Comparison of ENCODE assay signal across 8 cellular contexts in genomic region chr1:1889847-1890505, GRCh38. TPM values are rescaled to one million over a fixed set of nuclear protein-coding genes. Genes with fewer than 3 reads are reported as not detected.
A peak's percentile ranks its signal among the peaks of the same experiment; 100 is the strongest.
DNase-seq lines count a peak whose midpoint lies in the region; ATAC-seq lines count a peak whose summit lies in the region.

No MANE protein-coding gene starts in this region.

- no peaks in the 10 kb centered on the region for H3K9me3 ChIP-seq in KOPT-K1 (ENCODE audit: insufficient read depth, low read length, poor library complexity, severe bottlenecking)

- no peaks in the 10 kb centered on the region; the same call in 1 of the 2 replicates for H3K36me3 ChIP-seq in KOPT-K1 (ENCODE audit: insufficient read depth, low read length)
- no peaks in the 10 kb centered on the region for H3K36me3 ChIP-seq in mesendoderm (ENCODE audit: control insufficient read depth, insufficient read depth, low read length)

- peak; percentile 60 for DNase-seq in Daoy (ENCODE audit: low read depth)
- peak; percentile 22 for DNase-seq in effector CD8-positive, alpha-beta T cell (lab: John Stamatoyannopoulos, UW)
- DNase-seq in mesendoderm: peak; percentile 55
- peak; percentile 65 for DNase-seq in stimulated activated naive CD8-positive, alpha-beta T cell treated with anti-CD3 and anti-CD28 coated beads, Interleukin-15, Interleukin-2, amounts not matched to agents 100 U/mL and 50 U/mL, for 24 hours
- no peak for DNase-seq in ecto neural progenitor cell (ENCODE audit: low spot score)

- peak overlapping the region; percentile 94 for H3K56ac ChIP-seq in mesendoderm (ENCODE audit: low read length)

- no peak overlapping the region for H4K5ac ChIP-seq in mesendoderm (ENCODE audit: low read length)

- no peak overlapping the region for H3K4me2 ChIP-seq in mesendoderm (ENCODE audit: low read length)

- H3K18ac ChIP-seq in mesendoderm (ENCODE audit: low read length): peak overlapping the region; percentile 99

- H3K27me3 ChIP-seq in mesendoderm (ENCODE audit: insufficient read depth, low read length, poor library complexity): no peaks in the 10 kb centered on the region

- peak overlapping the region; percentile 68 for H2BK120ac ChIP-seq in mesendoderm (ENCODE audit: low read depth, low read length)

- H2BK15ac ChIP-seq in mesendoderm (replicated peaks; ENCODE audit: low read depth): no peak overlapping the region

- H4K8ac ChIP-seq in mesendoderm (ENCODE audit: low read depth, low read length): peak overlapping the region; percentile 95

- no peak overlapping the region for H2AK5ac ChIP-seq in mesendoderm (ENCODE audit: low read length)

- WGBS in mesendoderm (ENCODE audit: extremely low coverage, insufficient coverage, low lambda C conversion rate): no CpG with 5 or more reads among the region's 88 CpGs

- H2BK5ac ChIP-seq in mesendoderm (ENCODE audit: low read length): peak overlapping the region; percentile 55

- H3K9ac ChIP-seq in mesendoderm (ENCODE audit: low read length): peak overlapping the region; percentile 78

- peak overlapping the region; percentile 7 for H3K23ac ChIP-seq in mesendoderm (ENCODE audit: low read length)

- peak overlapping the region; percentile 94 for H3K4me3 ChIP-seq in mesendoderm (ENCODE audit: low read length)

- peaks cover 10% of the 10 kb centered on the region for H3K4me1 ChIP-seq in mesendoderm (ENCODE audit: control insufficient read depth, low read depth, low read length)

- peak overlapping the region; percentile 100 for H3K4ac ChIP-seq in mesendoderm (ENCODE audit: low read depth, low read length)

- H3K79me2 ChIP-seq in mesendoderm (ENCODE audit: control insufficient read depth, insufficient read depth, low read length): peaks cover 52% of the 10 kb centered on the region

- H3K79me1 ChIP-seq in mesendoderm (ENCODE audit: low read length): peaks cover 2% of the 10 kb centered on the region

- H3K27ac ChIP-seq in KOPT-K1 (ENCODE audit: low read depth, low read length, poor library complexity, severe bottlenecking) (peak overlapping the region; percentile 83), mesendoderm (ENCODE audit: low read depth, low read length) (peak overlapping the region; percentile 87)

- ATAC-seq in GM21528 (IDR thresholded peaks at IDR 0.05; ENCODE audit: low FRiP score, unreplicated experiment): peak; percentile 44
- peak; percentile 30 to 46 for ATAC-seq in activated CD4-positive, CD25-positive, alpha-beta regulatory T cell treated with anti-CD3 and anti-CD28 coated beads, Interleukin-2, amount 50 U/mL, for 24 hours
- peak; percentile 27 for ATAC-seq in stimulated activated naive CD8-positive, alpha-beta T cell treated with anti-CD3 and anti-CD28 coated beads, Interleukin-15, Interleukin-2, amounts not matched to agents 100 U/mL and 50 U/mL, for 24 hours

RNA-seq across cellular contexts. Expression of gene GNB1, which starts 0.9 kb away (rescaled TPM):
- total RNA-seq in Daoy (2014; rRNA removed; shearing (Covaris generic)): 49.3 and 50.1 TPM in 2 replicates
- polyA plus RNA-seq in mesendoderm (2013, experiment 1 of 2): 227 TPM
- 228 TPM for polyA plus RNA-seq in mesendoderm (2013, experiment 2 of 2)

RNA-seq across cellular contexts. Expression of gene CALML6, which starts 25.1 kb away (rescaled TPM):
- total RNA-seq in Daoy (2014; rRNA removed; shearing (Covaris generic)): 0.23 TPM in 1 of 2 replicates, not detected in the other
- polyA plus RNA-seq in mesendoderm (2013, experiment 1 of 2): 0.27 TPM
- 0.22 TPM for polyA plus RNA-seq in mesendoderm (2013, experiment 2 of 2)

RNA-seq across cellular contexts. Expression of gene TMEM52, which starts 29.1 kb away (rescaled TPM):
- total RNA-seq in Daoy (2014; rRNA removed; shearing (Covaris generic)): 0.23 and 0.33 TPM in 2 replicates
- polyA plus RNA-seq in mesendoderm (2013, experiment 1 of 2): 9.0 TPM
- 8.8 TPM for polyA plus RNA-seq in mesendoderm (2013, experiment 2 of 2)
